Comparison of ENCODE assay signal across 11 cellular contexts in genomic region chr10:59465089-59465488, GRCh38.
DNase-seq lines count a peak whose midpoint lies in the region; ATAC-seq, FAIRE-seq and TF ChIP-seq lines count a peak whose summit lies in the region.
"Had no signal": no experiment of that assay in that cellular context is flagged by ENCODE, and none has a peak within 500 bp of the region (broad histone marks: within the 10 kb centered on the region; RNA-seq: fewer than 3 reads in every experiment).

No MANE protein-coding gene starts in this region.

- TF ChIP-seq CTCF in AG09319 (IDR thresholded peaks at IDR 0.05; ENCODE audit: low read depth, low read length) (peak; percentile 24), HCT116 (IDR thresholded peaks at IDR 0.05 in 2 of 3, conservative IDR thresholded peaks at IDR 0.05 in 1 of 3; ENCODE audit: borderline replicate concordance in 1 of 3, insufficient read depth in 1 of 3, low read depth in 2 of 3, low read length in 2 of 3) (peak; percentile 24 to 36 (median 33); a peak in 3 of 6 replicates), mammary epithelial cell (conservative IDR thresholded peaks at IDR 0.05 in 1 of 2, IDR thresholded peaks at IDR 0.05 in 1 of 2; ENCODE audit: extremely low read depth in 1 of 2, insufficient read depth in 1 of 2, low read depth in 1 of 2, low read length in 2 of 2) (peak; percentile 18 to 62), HepG2 (CRISPR knock-in tag; IDR thresholded peaks at IDR 0.05) (peak; percentile 56)

- peak; percentile 60; the same call in 1 of the 2 replicates for ATAC-seq in HCT116
- no peak for ATAC-seq in HepG2
- ATAC-seq in HG03439 (IDR thresholded peaks at IDR 0.05; ENCODE audit: unreplicated experiment): no peak
- ATAC-seq: activated naive CD4-positive, alpha-beta T cell treated with anti-CD3 and anti-CD28 coated beads, Interleukin-2, amount 50 U/mL, for 72 hours; left lung had no signal

- FAIRE-seq in HepG2 (lab: Jason Lieb, UNC): peak; percentile 81
- FAIRE-seq in RCC 7860 (lab: Jason Lieb, UNC): no peak

- in situ Hi-C loops in mammary epithelial cell (cut with MboI; ENCODE audit: low sequenced_read_pairs in 2 of 2) (loop anchor here in 1 of 2 donors (25.0 kb wide), 1 partner anchor 203 kb away; no protein-coding TSS in a partner anchor), HepG2 (cut with HindIII; ENCODE audit: extremely low pct_ligation_motif_present, low pct_unique_long_range_greater_than_20kb) (no loop called here)

- TF ChIP-seq POLR2A in HCT116 (IDR thresholded peaks at IDR 0.05; ENCODE audit: borderline replicate concordance, extremely low read depth, insufficient read depth, insufficient read length): no peak
- TF ChIP-seq POLR2A in HepG2 (IDR thresholded peaks at IDR 0.05; ENCODE audit: insufficient read depth in 1 of 2, low read depth in 2 of 2, low read length in 2 of 2): no peak

- H3K4me2 ChIP-seq in HCT116 (ENCODE audit: low read length): no peak overlapping the region
- H3K4me2 ChIP-seq in mammary epithelial cell (ENCODE audit: insufficient read depth, low read depth, low read length): no peak overlapping the region
- no peak overlapping the region for H3K4me2 ChIP-seq in HepG2 (ENCODE audit: low read depth, low read length)

- H3K79me2 ChIP-seq in HCT116 (ENCODE audit: insufficient read depth, low read length): no peaks in the 10 kb centered on the region
- no peaks in the 10 kb centered on the region for H3K79me2 ChIP-seq in mammary epithelial cell (ENCODE audit: insufficient read depth, low read length)
- H3K79me2 ChIP-seq in HepG2 (ENCODE audit: insufficient read depth, low read length): no peaks in the 10 kb centered on the region

- H2AFZ ChIP-seq in HCT116 (ENCODE audit: low read depth, low read length, poor library complexity, severe bottlenecking) (no peak overlapping the region), mammary epithelial cell (ENCODE audit: low read depth, low read length) (no peak overlapping the region), HepG2 (ENCODE audit: low read length) (no peak overlapping the region)

- H4K20me1 ChIP-seq in HCT116 (ENCODE audit: insufficient read depth) (no peaks in the 10 kb centered on the region), mammary epithelial cell (ENCODE audit: insufficient read depth, low read length) (no peaks in the 10 kb centered on the region), HepG2 (ENCODE audit: insufficient read depth, low read length) (no peaks in the 10 kb centered on the region)

- DNase-seq in AG09319 (ENCODE audit: extremely low read depth, low read depth) (no peak), HCT116 (ENCODE audit: low read depth, low spot score) (no peak), mammary epithelial cell (peak; percentile 27), HepG2 (ENCODE audit: low spot score) (peak; percentile 4), RCC 7860 (ENCODE audit: low spot score) (no peak), cerebellum (ENCODE audit: low spot score) (no peak), activated gamma-delta T cell (lab: John Stamatoyannopoulos, UW) (no peak)
- DNase-seq: GOT3, left lung had no signal

- POLR2A ChIA-PET in HCT116 (lab: Charles Lee): no interaction called here
- POLR2A ChIA-PET in HepG2 (lab: Yijun Ruan, JAX): no interaction called here

- RAD21 ChIA-PET in HCT116 (lab: Charles Lee; ENCODE audit: low non-redundant PET in 1 of 2, low total read pairs in 2 of 2, uncharacterized antibody in 2 of 2, unreplicated experiment in 2 of 2): no interaction called here

- H3K27ac ChIP-seq in HCT116 (ENCODE audit: low read depth, low read length): no peak overlapping the region
- no peak overlapping the region for H3K27ac ChIP-seq in mammary epithelial cell (ENCODE audit: insufficient read depth, low read depth, low read length)
- no peak overlapping the region for H3K27ac ChIP-seq in HepG2 (ENCODE audit: extremely low read length, insufficient read depth, low read length)
- H3K27ac ChIP-seq: left lung had no signal

- TF ChIP-seq RAD21 in HCT116 (IDR thresholded peaks at IDR 0.05; ENCODE audit: low read depth) (peak; percentile 51), HepG2 (CRISPR knock-in tag; IDR thresholded peaks at IDR 0.05) (no peak)

- H3K9me2 ChIP-seq in HCT116 (ENCODE audit: insufficient read depth): no peaks in the 10 kb centered on the region

- H3K4me3 ChIP-seq in HCT116 (replicated peaks in 1 of 2; ENCODE audit: low read depth in 1 of 2, low read length in 2 of 2): no peak overlapping the region
- H3K4me3 ChIP-seq in mammary epithelial cell (replicated peaks in 1 of 3; ENCODE audit: insufficient read depth in 1 of 3, low read depth in 2 of 3, low read length in 3 of 3): no peak overlapping the region
- no peak overlapping the region for H3K4me3 ChIP-seq in HepG2 (replicated peaks in 1 of 3; ENCODE audit: insufficient read depth in 1 of 3, low read depth in 2 of 3, low read length in 3 of 3)
- H3K4me3 ChIP-seq: left lung had no signal

- H3K9ac ChIP-seq in HCT116 (ENCODE audit: low read length) (no peak overlapping the region), mammary epithelial cell (ENCODE audit: insufficient read depth, low read length) (no peak overlapping the region), HepG2 (ENCODE audit: insufficient read depth, low read depth, low read length) (no peak overlapping the region)

- intact Hi-C loops in HCT116 (cut with micrococcal nuclease) (loop anchor here (2.0 to 10.0 kb wide), 3 partner anchors 224 to 680 kb away; no protein-coding TSS in a partner anchor), mammary epithelial cell (cut with micrococcal nuclease) (loop anchor here (1.0 to 10.0 kb wide), 6 partner anchors 115 to 680 kb away; no protein-coding TSS in a partner anchor), HepG2 (cut with micrococcal nuclease; ENCODE audit: unreplicated experiment) (loop anchor here (1.0 to 5.0 kb wide), 3 partner anchors 223 to 683 kb away; no protein-coding TSS in a partner anchor)

- H3K27me3 ChIP-seq in HCT116 (ENCODE audit: insufficient read depth, low read length): 0 out of 2 replicates have a peak, but pooled peaks cover 7% of the 10 kb centered on the region
- no peaks in the 10 kb centered on the region for H3K27me3 ChIP-seq in mammary epithelial cell (ENCODE audit: insufficient read depth, low read length)
- H3K27me3 ChIP-seq in HepG2 (ENCODE audit: control insufficient read depth in 1 of 2, insufficient read depth in 2 of 2, low read length in 2 of 2): no peaks in the 10 kb centered on the region; a peak in 1 of 5 replicates
- H3K27me3 ChIP-seq: left lung had no signal

- TF ChIP-seq EP300 in HepG2 (IDR thresholded peaks at IDR 0.05; ENCODE audit: low read depth in 2 of 2, low read length in 2 of 2) (no peak), HepG2 (CRISPR knock-in tag; IDR thresholded peaks at IDR 0.05; ENCODE audit: borderline replicate concordance) (no peak)

- H3K9me3 ChIP-seq in HCT116 (ENCODE audit: control insufficient read depth in 1 of 2, insufficient read depth in 1 of 2, low read depth in 1 of 2, low read length in 2 of 2): no peaks in the 10 kb centered on the region
- no peaks in the 10 kb centered on the region for H3K9me3 ChIP-seq in mammary epithelial cell (replicated peaks; ENCODE audit: insufficient read depth, low read length)
- no peaks in the 10 kb centered on the region for H3K9me3 ChIP-seq in HepG2 (ENCODE audit: low read length)

- no peaks in the 10 kb centered on the region for H3K4me1 ChIP-seq in HCT116 (ENCODE audit: control insufficient read depth in 1 of 2, insufficient read depth in 2 of 2, low read length in 2 of 2)
- H3K4me1 ChIP-seq in mammary epithelial cell (ENCODE audit: insufficient read depth, low read length): no peaks in the 10 kb centered on the region
- H3K4me1 ChIP-seq in HepG2 (ENCODE audit: insufficient read depth, low read length): no peaks in the 10 kb centered on the region
- H3K4me1 ChIP-seq: left lung had no signal

- CTCF ChIA-PET in HCT116 (lab: Charles Lee) (no interaction called here), mammary epithelial cell (lab: Charles Lee; ENCODE audit: low non-redundant PET) (interaction anchor here (0.6 kb wide), 1 partner anchor 1450 kb away, joined by 4 read pairs; no protein-coding TSS in a partner anchor), HepG2 (lab: Yijun Ruan, JAX; ENCODE audit: low intra/inter-chr PET ratio, low total read pairs) (no interaction called here)

- dilution Hi-C loops in mammary epithelial cell (cut with HindIII; ENCODE audit: low sequenced_read_pairs): no loop called here

- no peaks in the 10 kb centered on the region for H3K36me3 ChIP-seq in HCT116 (ENCODE audit: control insufficient read depth in 1 of 2, insufficient read depth in 2 of 2, low read length in 2 of 2)
- H3K36me3 ChIP-seq in mammary epithelial cell (ENCODE audit: insufficient read depth, low read length): no peaks in the 10 kb centered on the region
- no peaks in the 10 kb centered on the region for H3K36me3 ChIP-seq in HepG2 (replicated peaks in 1 of 2; ENCODE audit: control insufficient read depth in 1 of 2, insufficient read depth in 2 of 2, low read length in 2 of 2)
- H3K36me3 ChIP-seq: left lung had no signal

- no TSS peak for BruUV-seq in HCT116 (replicated peaks; lab: Mats Ljungman, UMichigan)
- no TSS peak for BruUV-seq in mammary epithelial cell (replicated peaks; lab: Mats Ljungman, UMichigan)
- BruUV-seq in HepG2 (replicated peaks; lab: Mats Ljungman, UMichigan): no TSS peak

TF ChIP-seq in HCT116, 20 proteins besides CTCF, POLR2A, EP300 and RAD21 (continues in another document):
- TF ChIP-seq ELF1 (IDR thresholded peaks at IDR 0.05; ENCODE audit: borderline replicate concordance, low read depth) (no peak), YY1 (IDR thresholded peaks at IDR 0.05; ENCODE audit: extremely low read depth, insufficient replicate concordance, low read depth, low read length) (no peak)

TF ChIP-seq in HepG2, 621 proteins besides CTCF, POLR2A, EP300 and RAD21:
- peak; percentile 40; the same call in 1 of the 2 replicates for TF ChIP-seq SMC3 (IDR thresholded peaks at IDR 0.05; ENCODE audit: low read length)
- peak; percentile 72 for TF ChIP-seq STAG1 (CRISPR knock-in tag; IDR thresholded peaks at IDR 0.05)
- TF ChIP-seq, protein P1, sequence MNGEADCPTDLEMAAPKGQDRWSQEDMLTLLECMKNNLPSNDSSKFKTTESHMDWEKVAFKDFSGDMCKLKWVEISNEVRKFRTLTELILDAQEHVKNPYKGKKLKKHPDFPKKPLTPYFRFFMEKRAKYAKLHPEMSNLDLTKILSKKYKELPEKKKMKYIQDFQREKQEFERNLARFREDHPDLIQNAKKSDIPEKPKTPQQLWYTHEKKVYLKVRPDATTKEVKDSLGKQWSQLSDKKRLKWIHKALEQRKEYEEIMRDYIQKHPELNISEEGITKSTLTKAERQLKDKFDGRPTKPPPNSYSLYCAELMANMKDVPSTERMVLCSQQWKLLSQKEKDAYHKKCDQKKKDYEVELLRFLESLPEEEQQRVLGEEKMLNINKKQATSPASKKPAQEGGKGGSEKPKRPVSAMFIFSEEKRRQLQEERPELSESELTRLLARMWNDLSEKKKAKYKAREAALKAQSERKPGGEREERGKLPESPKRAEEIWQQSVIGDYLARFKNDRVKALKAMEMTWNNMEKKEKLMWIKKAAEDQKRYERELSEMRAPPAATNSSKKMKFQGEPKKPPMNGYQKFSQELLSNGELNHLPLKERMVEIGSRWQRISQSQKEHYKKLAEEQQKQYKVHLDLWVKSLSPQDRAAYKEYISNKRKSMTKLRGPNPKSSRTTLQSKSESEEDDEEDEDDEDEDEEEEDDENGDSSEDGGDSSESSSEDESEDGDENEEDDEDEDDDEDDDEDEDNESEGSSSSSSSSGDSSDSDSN (CRISPR knock-in tag; IDR thresholded peaks at IDR 0.05): no peak

Comparison
In these comparisons a context has a peak if more than half of its experiments do, and no peak if none do; other contexts are left out.
1. DNase-seq: peak in mammary epithelial cell (single experiment) and HepG2 (single experiment); none in AG09319 (single experiment), HCT116 (single experiment), RCC 7860 (single experiment), cerebellum (single experiment) and activated gamma-delta T cell (single experiment).
2. Peak in every context shown above with its lines, with median percentiles within 50 percentile points of each other: CTCF ChIP-seq.